In the genomic region with DNA sequence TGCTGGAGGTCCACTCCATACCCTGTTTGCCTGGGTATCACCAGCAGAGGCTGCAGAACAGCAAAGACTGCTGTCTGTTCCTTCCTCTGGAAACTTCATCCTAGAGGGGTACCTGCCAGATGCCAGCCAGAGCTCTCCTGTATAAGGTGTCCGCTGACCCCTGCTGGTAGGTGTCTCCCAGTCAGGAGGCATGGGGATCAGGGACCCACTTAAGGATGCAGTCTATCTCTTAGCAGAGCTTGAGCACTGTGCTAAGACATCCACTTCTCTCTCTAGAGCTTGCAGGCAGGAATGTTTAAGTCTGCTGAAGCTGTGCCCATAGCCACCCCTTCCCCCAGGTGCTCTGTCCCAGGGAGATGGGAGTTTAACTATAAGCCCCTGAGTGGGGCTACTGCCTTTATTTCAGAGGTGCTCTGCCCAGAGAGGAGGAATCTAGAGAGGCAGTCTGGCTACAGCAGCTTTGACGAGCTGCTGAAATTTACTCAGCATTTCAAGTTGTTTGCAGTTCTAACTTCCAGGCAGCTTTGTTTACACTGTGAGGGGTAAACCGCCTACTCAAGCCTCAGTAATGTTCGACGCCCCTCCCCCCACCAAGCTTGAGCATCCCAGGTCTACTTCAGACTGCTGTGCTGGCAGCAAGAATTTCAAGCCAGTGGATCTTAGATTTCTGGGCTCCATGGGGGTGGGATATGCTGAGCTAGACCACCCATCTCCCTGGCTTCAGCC, we compare ENCODE assay signal across 8 cellular contexts.
A peak's percentile ranks its signal among the peaks of the same experiment; 100 is the strongest.
DNase-seq lines count a peak whose midpoint lies in the region; ATAC-seq and TF ChIP-seq lines count a peak whose summit lies in the region.
"Not testable (repeated sequence)": the region's sequence is repeated elsewhere in the genome, so short reads cannot be mapped to it uniquely, and the experiment has no call there.

No MANE protein-coding gene starts in this region.

- not testable (repeated sequence) for H3K4me1 ChIP-seq in body of pancreas, foreskin keratinocyte

- CTCF ChIA-PET in Calu3 (lab: Charles Lee), result not testable (repeated sequence)
- CTCF ChIA-PET in activated CD4-positive, alpha-beta T cell treated with anti-CD3 and anti-CD28 coated beads for 36 hours (lab: Charles Lee), result interaction anchor here (0.6 kb wide), 1 partner anchor 713 kb away, joined by 3 read pairs; no protein-coding TSS in a partner anchor

- H3K4me1 Mint-ChIP-seq in Calu3 (ENCODE audit: low read depth, unreplicated experiment); activated CD4-positive, alpha-beta T cell treated with anti-CD3 and anti-CD28 coated beads for 36 hours: not testable (repeated sequence)

- not testable (repeated sequence) for ATAC-seq in activated CD4-positive, alpha-beta T cell treated with anti-CD3 and anti-CD28 coated beads for 36 hours; body of pancreas; foreskin keratinocyte; left lobe of liver

- H3K27me3 Mint-ChIP-seq in Calu3 (ENCODE audit: unreplicated experiment); activated CD4-positive, alpha-beta T cell treated with anti-CD3 and anti-CD28 coated beads for 36 hours: not testable (repeated sequence)

- H3K9me3 Mint-ChIP-seq in Calu3 (ENCODE audit: low read depth, unreplicated experiment), result not testable (repeated sequence)
- H3K9me3 Mint-ChIP-seq in activated CD4-positive, alpha-beta T cell treated with anti-CD3 and anti-CD28 coated beads for 36 hours (ENCODE audit: low read depth), result peaks cover 14% of the 10 kb centered on the region

- not testable (repeated sequence) for H3K27ac ChIP-seq in body of pancreas, foreskin keratinocyte

- H3K36me3 ChIP-seq in body of pancreas (replicated peaks in 1 of 2; ENCODE audit: insufficient read depth in 1 of 2, low read depth in 2 of 2), result not testable (repeated sequence)

- BruUV-seq in Calu3 (replicated peaks; lab: Mats Ljungman, UMichigan), result not testable (repeated sequence)

- H3K9me3 ChIP-seq in body of pancreas, result not testable (repeated sequence)

- intact Hi-C loops in Calu3 (cut with micrococcal nuclease; ENCODE audit: unreplicated experiment); body of pancreas (cut with DNase I): not testable (repeated sequence)
- intact Hi-C loops in activated CD4-positive, alpha-beta T cell treated with anti-CD3 and anti-CD28 coated beads for 36 hours (cut with DNase I, micrococcal nuclease), result loop anchor here in 1 of 2 experiments (10.0 kb wide), 1 partner anchor 523 kb away; no protein-coding TSS in a partner anchor

- POLR2A ChIA-PET in activated CD4-positive, alpha-beta T cell treated with anti-CD3 and anti-CD28 coated beads for 36 hours (lab: Charles Lee), result not testable (repeated sequence)

- H3K4me3 Mint-ChIP-seq in Calu3 (ENCODE audit: low read depth, unreplicated experiment); activated CD4-positive, alpha-beta T cell treated with anti-CD3 and anti-CD28 coated beads for 36 hours: not testable (repeated sequence)

- WGBS in body of pancreas, 2 donors, result 40 to 49% methylated on average over 5 of the region's 5 CpGs

- H3K27ac Mint-ChIP-seq in Calu3 (ENCODE audit: unreplicated experiment); activated CD4-positive, alpha-beta T cell treated with anti-CD3 and anti-CD28 coated beads for 36 hours: not testable (repeated sequence)

- H3K36me3 Mint-ChIP-seq in Calu3 (ENCODE audit: insufficient read depth, unreplicated experiment); activated CD4-positive, alpha-beta T cell treated with anti-CD3 and anti-CD28 coated beads for 36 hours (ENCODE audit: low read depth): not testable (repeated sequence)

- not testable (repeated sequence) for TF ChIP-seq POLR2A in body of pancreas (IDR thresholded peaks at IDR 0.05)

- H3K27me3 ChIP-seq in body of pancreas, foreskin keratinocyte: not testable (repeated sequence)

- DNase-seq in Calu3 (peak; percentile 30), NCI-H524 (lab: John Stamatoyannopoulos, UW) (peak; percentile 2 to 55), body of pancreas (peak in 3 of 4 donors; percentile 13 to 37 (median 29)), left lobe of liver (ENCODE audit: low spot score) (peak; percentile 41)
- DNase-seq in HFF-Myc (ENCODE audit: extremely low read depth, low read depth); foreskin keratinocyte: not testable (repeated sequence)
- peak; percentile 50 for DNase-seq in activated CD4-positive, alpha-beta T cell treated with anti-CD3 and anti-CD28 coated beads for 36 hours
- peak; percentile 46 for DNase-seq in stimulated activated CD4-positive, alpha-beta T cell treated with anti-CD3 and anti-CD28 coated beads, Interleukin-15, amount 100 ng/mL, for 24 hours

- TF ChIP-seq CTCF in Calu3 (IDR thresholded peaks at IDR 0.05; ENCODE audit: unreplicated experiment); body of pancreas (IDR thresholded peaks at IDR 0.05): not testable (repeated sequence)
- TF ChIP-seq CTCF in HFF-Myc (IDR thresholded peaks at IDR 0.05; ENCODE audit: low read depth, low read length, missing control alignments), result peak; percentile 11
- peak; percentile 35 for TF ChIP-seq CTCF in foreskin keratinocyte (conservative IDR thresholded peaks at IDR 0.05)

- not testable (repeated sequence) for H3K4me3 ChIP-seq in HFF-Myc (replicated peaks; ENCODE audit: low read depth, low read length); body of pancreas
